ENCODE assay signal across 8 cellular contexts in the genomic region with DNA sequence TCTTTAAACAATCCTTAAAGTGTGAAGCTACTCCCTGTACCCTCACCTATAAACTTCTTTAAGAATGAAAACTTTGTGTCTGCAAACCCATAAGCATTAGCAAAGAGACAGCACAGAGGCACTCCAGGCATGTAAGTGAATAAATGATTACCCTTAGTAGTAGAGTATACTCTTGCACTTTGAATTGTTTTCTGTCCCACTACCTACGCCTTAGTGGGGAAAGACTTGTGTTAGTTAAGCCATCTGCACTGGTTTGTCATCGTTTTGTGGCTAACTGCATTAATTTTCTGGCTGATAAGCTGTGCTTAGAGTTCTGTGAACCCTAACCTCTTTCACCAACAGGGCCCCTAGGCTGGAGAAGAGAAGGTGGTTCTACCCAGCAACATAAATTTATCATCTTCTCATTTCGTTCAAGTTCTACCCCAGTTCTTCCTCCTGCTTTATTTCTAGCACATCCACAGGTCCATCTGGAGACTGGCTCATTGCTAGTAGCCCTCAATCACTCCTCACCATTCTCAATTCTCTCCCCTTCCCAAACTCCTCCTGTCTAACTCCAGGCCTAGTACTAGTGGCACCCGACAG. TPM values are rescaled to one million over a fixed set of nuclear protein-coding genes. Genes with fewer than 3 reads are reported as not detected.
A peak's percentile ranks its signal among the peaks of the same experiment; 100 is the strongest.
DNase-seq lines count a peak whose midpoint lies in the region; ATAC-seq, FAIRE-seq and TF ChIP-seq lines count a peak whose summit lies in the region.

No MANE protein-coding gene starts in this region.

- no peak overlapping the region for H2BK12ac ChIP-seq in H9 (ENCODE audit: insufficient read length, low read depth, low read length)

- H3K56ac ChIP-seq in H9 (ENCODE audit: insufficient read length, low read depth, low read length): no peak overlapping the region

- H3K36me3 Mint-ChIP-seq in H9 (ENCODE audit: insufficient read depth in 1 of 3, low read depth in 3 of 3) (peaks cover 9 to 39% (median 32%) of the 10 kb centered on the region in 3 experiments; a peak in 6 of 7 replicates), activated B cell treated with CpG ODN at 0.5 μM for 24 hours (ENCODE audit: low read depth) (peaks cover 26% of the 10 kb centered on the region)

- H3K27me3 ChIP-seq in H9 (ENCODE audit: insufficient read depth, low read length) (no peaks in the 10 kb centered on the region), iPS DF 6.9 (ENCODE audit: control insufficient read depth, insufficient read depth, low read length) (no peaks in the 10 kb centered on the region), small intestine (ENCODE audit: control insufficient read depth in 2 of 2, insufficient read depth in 2 of 2, low read length in 2 of 2) (no peaks in the 10 kb centered on the region)

- H2BK5ac ChIP-seq in H9 (ENCODE audit: insufficient read length, low read length): no peak overlapping the region

- no peak overlapping the region for H4K91ac ChIP-seq in H9 (ENCODE audit: insufficient read length, low read depth, low read length)

- H3K9ac ChIP-seq in H9 (ENCODE audit: extremely low read depth, insufficient read length, low read length): peak overlapping the region; percentile 40

- intact Hi-C loops in activated B cell treated with CpG ODN at 0.5 μM for 24 hours (cut with micrococcal nuclease): no loop called here

- H3K4me1 ChIP-seq in H9 (ENCODE audit: insufficient read depth, low read length) (no peaks in the 10 kb centered on the region; the same call in 1 of the 2 replicates), iPS DF 6.9 (ENCODE audit: control insufficient read depth, insufficient read depth, low read length) (no peaks in the 10 kb centered on the region), small intestine (ENCODE audit: control insufficient read depth in 2 of 2, insufficient read depth in 1 of 2, low read depth in 1 of 2, low read length in 1 of 2) (peaks cover 0 to 12% of the 10 kb centered on the region in 2 donors)

- H3K4me2 ChIP-seq in H9 (ENCODE audit: insufficient read depth, insufficient read length, low read length): peak overlapping the region; percentile 88

- peaks cover 10 to 11% of the 10 kb centered on the region in 2 experiments for H3K4me1 Mint-ChIP-seq in H9
- H3K4me1 Mint-ChIP-seq in activated B cell treated with CpG ODN at 0.5 μM for 24 hours: peaks cover 33% of the 10 kb centered on the region

- no peak overlapping the region for H3K27ac ChIP-seq in H9 (ENCODE audit: insufficient read length, low read depth, low read length)
- no peak overlapping the region for H3K27ac ChIP-seq in iPS DF 6.9 (ENCODE audit: low read length)
- peak overlapping the region; percentile 22 to 66 for H3K27ac ChIP-seq in small intestine (ENCODE audit: low read depth in 1 of 2, low read length in 1 of 2)

- peaks cover 6% of the 10 kb centered on the region; the same call in 1 of the 2 replicates for H3K79me2 ChIP-seq in H9 (ENCODE audit: insufficient read depth, low read length)

- H2BK20ac ChIP-seq in H9 (ENCODE audit: low read depth, low read length, poor library complexity, severe bottlenecking): no peak overlapping the region

- H3K27me3 Mint-ChIP-seq in H9 (ENCODE audit: low read depth) (no peaks in the 10 kb centered on the region), activated B cell treated with CpG ODN at 0.5 μM for 24 hours (no peaks in the 10 kb centered on the region)

- no CpG with 5 or more reads among the region's 4 CpGs for WGBS in H9 (ENCODE audit: extremely low coverage, insufficient read length, low lambda C conversion rate)
- WGBS in iPS DF 6.9 (ENCODE audit: insufficient coverage, insufficient read length): no CpG with 5 or more reads among the region's 4 CpGs
- WGBS in small intestine, 3 donors: 5 to 17% (median 7%) methylated on average over 4 of the region's 4 CpGs

- H3K9me3 Mint-ChIP-seq in H9 (no peaks in the 10 kb centered on the region), activated B cell treated with CpG ODN at 0.5 μM for 24 hours (no peaks in the 10 kb centered on the region)

- H4K8ac ChIP-seq in H9 (replicated peaks; ENCODE audit: insufficient read length, low read depth, low read length): no peak overlapping the region

- H3K4me3 Mint-ChIP-seq in H9: peak overlapping the region; percentile 97 to 99
- peak overlapping the region; percentile 98 for H3K4me3 Mint-ChIP-seq in activated B cell treated with CpG ODN at 0.5 μM for 24 hours

- H3K9me3 ChIP-seq in H9 (ENCODE audit: control insufficient read depth, low read depth, low read length) (no peaks in the 10 kb centered on the region), iPS DF 6.9 (ENCODE audit: control insufficient read depth, insufficient read depth, low read length) (no peaks in the 10 kb centered on the region), small intestine (ENCODE audit: control insufficient read depth, low read depth) (no peaks in the 10 kb centered on the region)

- no peak overlapping the region for H3K18ac ChIP-seq in H9 (ENCODE audit: insufficient read length, low read depth, low read length)

- H3K36me3 ChIP-seq in iPS DF 6.9 (ENCODE audit: control insufficient read depth, insufficient read depth, low read length): peaks cover 4% of the 10 kb centered on the region
- peaks cover 0 to under 1% of the 10 kb centered on the region in 2 donors for H3K36me3 ChIP-seq in small intestine (ENCODE audit: control insufficient read depth in 2 of 2, insufficient read depth in 2 of 2, low read length in 2 of 2)

- H3T11ph ChIP-seq in H9 (ENCODE audit: low read length): no peak overlapping the region

- H2AFZ ChIP-seq in H9 (ENCODE audit: low read length): no peak overlapping the region

- H2AK5ac ChIP-seq in H9 (ENCODE audit: insufficient read length, low read length): no peak overlapping the region

- H3K4me3 ChIP-seq in iPS DF 6.9 (ENCODE audit: low read length) (peak overlapping the region; percentile 100; the same call in 1 of the 2 replicates), small intestine (ENCODE audit: low read depth in 1 of 2, low read length in 2 of 2) (peak overlapping the region; percentile 77 to 81)

- CTCF ChIA-PET in activated B cell treated with CpG ODN at 0.5 μM for 24 hours (lab: Charles Lee): interaction anchor here (1.3 kb wide), 1 partner anchor 118 kb away, joined by 3 read pairs; a partner anchor contains a TSS

- POLR2A ChIA-PET in activated B cell treated with CpG ODN at 0.5 μM for 24 hours (lab: Charles Lee): interaction anchor here (0.7 to 3.1 kb wide), 2 partner anchors 21 to 101 kb away, joined by 3 to 14 read pairs; a partner anchor contains a TSS

- no peak overlapping the region for H2BK120ac ChIP-seq in H9 (ENCODE audit: low read depth, low read length, poor library complexity, severe bottlenecking)

- H3K27ac Mint-ChIP-seq in H9: peak overlapping the region; percentile 74 to 99 (median 95); a peak in 6 of 7 replicates
- H3K27ac Mint-ChIP-seq in activated B cell treated with CpG ODN at 0.5 μM for 24 hours: peak overlapping the region; percentile 94

- no peaks in the 10 kb centered on the region for H3K79me1 ChIP-seq in H9 (ENCODE audit: insufficient read depth, low read depth, low read length, poor library complexity, severe bottlenecking)

- peaks cover 6% of the 10 kb centered on the region for H3K23me2 ChIP-seq in H9 (ENCODE audit: insufficient read length, low read depth, low read length, poor library complexity, severe bottlenecking)

- no peaks in the 10 kb centered on the region for H4K20me1 ChIP-seq in H9 (ENCODE audit: control insufficient read depth, insufficient read depth, insufficient read length)

- H3K4ac ChIP-seq in H9 (ENCODE audit: low read depth, low read length): no peak overlapping the region

- no peak for FAIRE-seq in small intestine (lab: Jason Lieb, UNC)

- no peak overlapping the region for H3K14ac ChIP-seq in H9 (ENCODE audit: insufficient read depth, low read length)

- H4K5ac ChIP-seq in H9 (ENCODE audit: insufficient read length, low read depth, low read length): no peak overlapping the region

- H2BK15ac ChIP-seq in H9 (ENCODE audit: low read depth, low read length): no peak overlapping the region

- no peak for ATAC-seq in activated B cell treated with CpG ODN at 0.5 μM for 24 hours (ENCODE audit: low read depth)
- ATAC-seq in GM19351 (IDR thresholded peaks at IDR 0.05; ENCODE audit: unreplicated experiment): no peak
- no peak for ATAC-seq in GM18502 (IDR thresholded peaks at IDR 0.05; ENCODE audit: poor library complexity, unreplicated experiment)
- ATAC-seq in GM21619 (IDR thresholded peaks at IDR 0.05; ENCODE audit: unreplicated experiment): no peak

- DNase-seq in H9: no peak
- DNase-seq in activated B cell treated with CpG ODN at 0.5 μM for 24 hours: no peak
- no peak for DNase-seq in iPS DF 6.9 (ENCODE audit: low read depth, low spot score)
- DNase-seq in small intestine: peak; percentile 20
- DNase-seq in NCI-H1436 (lab: John Stamatoyannopoulos, UW): no peak

- H3K23ac ChIP-seq in H9 (ENCODE audit: insufficient read length, low read depth, low read length): no peak overlapping the region

- TF ChIP-seq CTCF in H9 (conservative IDR thresholded peaks at IDR 0.05) (no peak), activated B cell treated with CpG ODN at 0.5 μM for 24 hours (IDR thresholded peaks at IDR 0.05) (no peak)

RNA-seq across cellular contexts. Expression of a gene that starts 0.7 kb away (rescaled TPM):
- total RNA-seq in H9 (2021) (17.6 and 18.8 TPM in 2 replicates), activated B cell treated with CpG ODN at 0.5 μM for 24 hours (7.1 and 8.9 TPM in 2 replicates)
- polyA plus RNA-seq in small intestine: 10 to 100 TPM in 1 of 3 donors, 1 to 10 TPM in 2; 3.5 to 12.6 (median 4.0) TPM

RNA-seq across cellular contexts. Expression of a gene that starts 21.6 kb away (rescaled TPM):
- 8.5 and 8.9 TPM in 2 replicates for total RNA-seq in H9 (2021)
- total RNA-seq in activated B cell treated with CpG ODN at 0.5 μM for 24 hours: 7.4 and 10.0 TPM in 2 replicates
- 10 to 100 TPM in 1 of 3 donors, 1 to 10 TPM in 2; 1.6 to 10.7 (median 2.9) TPM for polyA plus RNA-seq in small intestine

Comparison
In these comparisons a context has a peak if more than half of its experiments do, and no peak if none do; other contexts are left out.
1. H3K27ac ChIP-seq: peak in small intestine (2 of 2); none in H9 (single experiment) and iPS DF 6.9 (single experiment).